ENCODE assay signal across 32 cellular contexts in the genomic region with DNA sequence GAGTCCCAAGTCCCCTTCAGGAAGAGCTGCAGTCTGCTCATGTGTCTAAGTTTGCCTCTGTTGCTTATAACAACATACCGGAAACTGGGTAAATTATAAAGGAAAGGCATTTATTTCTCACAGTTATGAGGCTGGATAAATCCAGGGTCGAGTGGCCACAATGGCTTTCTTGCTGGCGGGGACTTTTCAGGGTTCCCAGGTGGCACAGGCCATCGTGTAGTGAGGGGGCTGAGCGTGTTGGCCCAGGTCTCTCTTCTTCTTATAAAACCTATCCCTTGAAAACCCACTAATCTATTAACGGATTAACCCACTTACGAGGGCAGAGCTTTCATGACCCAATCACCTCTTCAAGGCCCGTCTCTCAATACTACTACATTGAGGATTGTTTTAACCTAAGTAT. TPM values are rescaled to one million over a fixed set of nuclear protein-coding genes. Genes with fewer than 3 reads are reported as not detected.
"Had no signal": no experiment of that assay in that cellular context is flagged by ENCODE, and none has a peak within 500 bp of the region (broad histone marks: within the 10 kb centered on the region; RNA-seq: fewer than 3 reads in every experiment).

No MANE protein-coding gene starts in this region.

- H3K27me3 ChIP-seq: gastroesophageal sphincter had no signal

- H3K9me3 ChIP-seq: esophagus squamous epithelium, gastroesophageal sphincter had no signal

- ATAC-seq: activated T-cell treated with anti-CD3 and anti-CD28 coated beads, Interleukin-2, amount 50 U/mL, for 72 hours; effector memory CD8-positive, alpha-beta T cell; gastroesophageal sphincter; WTC11 had no signal

- H3K36me3 ChIP-seq: brain microvascular endothelial cell, esophagus squamous epithelium had no signal

- H3K4me1 ChIP-seq: esophagus squamous epithelium had no signal

- DNase-seq: activated CD4-positive, alpha-beta memory T cell treated with anti-CD3 and anti-CD28 coated beads, Interleukin-2, amount 10 ng/mL, durations not matched to agents 7 days and 5 days; activated CD4-positive, alpha-beta T cell treated with anti-CD3 and anti-CD28 coated beads for 1 hour; activated CD4-positive, alpha-beta T cell treated with anti-CD3 and anti-CD28 coated beads for 4 hours; activated CD4-positive, alpha-beta T cell treated with anti-CD3 and anti-CD28 coated beads, Interleukin-2, amount 10 ng/mL, durations not matched to agents 7 days and 5 days; activated CD4-positive, alpha-beta T cell treated with anti-CD3 and anti-CD28 coated beads, Interleukin-2, amount 50 U/mL, for 4 hours; activated CD8-positive, alpha-beta memory T cell treated with anti-CD3 and anti-CD28 coated beads, Interleukin-2, amount 50 U/mL, for 48 hours; activated gamma-delta T cell; activated naive CD4-positive, alpha-beta T cell treated with anti-CD3 and anti-CD28 coated beads, Interleukin-2, amount 50 U/mL, for 16 hours; activated naive CD4-positive, alpha-beta T cell treated with Interleukin-2 at 50 U/mL for 16 hours; activated T-cell treated with anti-CD3 and anti-CD28 coated beads for 4 hours; activated T-cell treated with anti-CD3 and anti-CD28 coated beads, Interleukin-2, amount 50 U/mL, for 72 hours; amniotic stem cell; anterior cingulate cortex; cortex of kidney; dermis blood vessel endothelial cell; effector CD4-positive, alpha-beta T cell; effector memory CD8-positive, alpha-beta T cell; esophagus squamous epithelium; foreskin melanocyte; T-helper 2 cell had no signal

- FAIRE-seq: astrocyte, bronchial epithelial cell, endometrium, endothelial cell of umbilical vein had no signal

- H3K27ac ChIP-seq: brain microvascular endothelial cell, epithelial cell of prostate, esophagus squamous epithelium, gastroesophageal sphincter, VCaP had no signal

- H3K4me3 ChIP-seq: esophagus squamous epithelium, gastroesophageal sphincter had no signal

RNA-seq across cellular contexts. Expression of a gene that starts 8.7 kb away (rescaled TPM):
- total RNA-seq: activated CD4-positive, alpha-beta T cell treated with anti-CD3 and anti-CD28 coated beads, Interleukin-2, amount 10 ng/mL, durations not matched to agents 7 days and 5 days; bronchial epithelial cell; dermis blood vessel endothelial cell; endothelial cell of umbilical vein; fibroblast of lung; fibroblast of villous mesenchyme; glomerular endothelial cell had no signal
- polyA plus RNA-seq: endothelial cell of umbilical vein, fibroblast of lung had no signal
